25 cellular contexts compared by ENCODE assay signal in genomic region chr4:15878011-15878410, GRCh38.
"Had no signal": no experiment of that assay in that cellular context is flagged by ENCODE, and none has a peak within 500 bp of the region (broad histone marks: within the 10 kb centered on the region; RNA-seq: fewer than 3 reads in every experiment).

No MANE protein-coding gene starts in this region.

- H3K36me3 Mint-ChIP-seq: activated naive CD8-positive, alpha-beta T cell treated with anti-CD3 and anti-CD28 coated beads, Interleukin-2, amount 10 ng/mL, durations not matched to agents 7 days and 5 days had no signal

- H3K4me1 ChIP-seq: pancreas, right atrium auricular region, upper lobe of left lung had no signal

- H3K4me3 Mint-ChIP-seq: activated naive CD8-positive, alpha-beta T cell treated with anti-CD3 and anti-CD28 coated beads, Interleukin-2, amount 10 ng/mL, durations not matched to agents 7 days and 5 days; activated T-cell treated with anti-CD3 and anti-CD28 coated beads, Interleukin-2, amount 50 U/mL, for 24 hours; nephron; T-helper 17 cell had no signal

- H3K9me3 ChIP-seq: gastroesophageal sphincter, neutrophil, pancreas, psoas muscle had no signal

- ATAC-seq: gastroesophageal sphincter; left ventricle myocardium superior; pancreas; psoas muscle; stimulated activated naive CD8-positive, alpha-beta T cell treated with anti-CD3 and anti-CD28 coated beads, Interleukin-15, Interleukin-2, amounts not matched to agents 100 U/mL and 50 U/mL, for 24 hours; T-helper 17 cell had no signal

- H3K27me3 ChIP-seq: cardiac muscle cell, gastroesophageal sphincter, neutrophil, pancreas, right atrium auricular region, upper lobe of left lung had no signal

- H3K4me3 ChIP-seq: cardiac muscle cell, gastroesophageal sphincter, pancreas, psoas muscle, right atrium auricular region, upper lobe of left lung had no signal

- H3K27ac ChIP-seq: cardiac muscle cell, epithelial cell of prostate, gastroesophageal sphincter, neutrophil, pancreas, psoas muscle, right atrium auricular region, upper lobe of left lung had no signal

- H3K27ac Mint-ChIP-seq: activated naive CD8-positive, alpha-beta T cell treated with anti-CD3 and anti-CD28 coated beads, Interleukin-2, amount 10 ng/mL, durations not matched to agents 7 days and 5 days; activated T-cell treated with anti-CD3 and anti-CD28 coated beads, Interleukin-2, amount 50 U/mL, for 24 hours; nephron; T-helper 17 cell had no signal

- DNase-seq: activated CD4-positive, alpha-beta T cell treated with anti-CD3 and anti-CD28 coated beads, Interleukin-2, amount 50 U/mL, for 1 hour; activated CD4-positive, CD25-positive, alpha-beta regulatory T cell; activated CD8-positive, alpha-beta memory T cell treated with anti-CD3 and anti-CD28 coated beads for 24 hours; activated CD8-positive, alpha-beta memory T cell treated with anti-CD3 and anti-CD28 coated beads, Interleukin-2, amount 50 U/mL, for 4 hours; activated naive CD4-positive, alpha-beta T cell treated with Interleukin-2 at 50 U/mL for 16 hours; activated naive CD8-positive, alpha-beta T cell treated with anti-CD3 and anti-CD28 coated beads, Interleukin-2, amount 10 ng/mL, durations not matched to agents 7 days and 5 days; activated T-cell treated with anti-CD3 and anti-CD28 coated beads, Interleukin-2, amount 50 U/mL, for 24 hours; cortex of kidney; head of caudate nucleus; left ventricle myocardium superior; mammary epithelial cell; midbrain; pancreas; psoas muscle; stimulated activated CD4-positive, alpha-beta T cell treated with anti-CD3 and anti-CD28 coated beads, Interleukin-12 subunit alpha, Interleukin-12 subunit beta, amount 100 ng/mL, for 4 hours; stimulated activated CD4-positive, alpha-beta T cell treated with anti-CD3 and anti-CD28 coated beads, Interleukin-4, amount 100 ng/mL, for 4 hours; stimulated activated naive CD8-positive, alpha-beta T cell treated with anti-CD3 and anti-CD28 coated beads, Interleukin-15, Interleukin-2, amounts not matched to agents 100 U/mL and 50 U/mL, for 24 hours; T-helper 17 cell; upper lobe of left lung had no signal

- H3K36me3 ChIP-seq: cardiac muscle cell, gastroesophageal sphincter, neutrophil, pancreas, right atrium auricular region, upper lobe of left lung had no signal
